Comparison of ENCODE assay signal across 14 cellular contexts in genomic region chr16:10880609-10881452, GRCh38. TPM values are rescaled to one million over a fixed set of nuclear protein-coding genes. Genes with fewer than 3 reads are reported as not detected.
DNase-seq lines count a peak whose midpoint lies in the region; TF ChIP-seq lines count a peak whose summit lies in the region.
"Had no signal": no experiment of that assay in that cellular context is flagged by ENCODE, and none has a peak within 500 bp of the region (broad histone marks: within the 10 kb centered on the region; RNA-seq: fewer than 3 reads in every experiment).

No MANE protein-coding gene starts in this region.

- H3K4me3 Mint-ChIP-seq in activated T-helper 1 cell treated with anti-CD3 and anti-CD28 coated beads, Interleukin-12 subunit alpha, Interleukin-12 subunit beta, Interleukin-2, Interleukin-4 antibody, amounts not matched to agents 30 ng/mL and 10 ng/mL and 1 ng/mL, durations not matched to agents 14 hours and 24 hours and 36 hours, result peak overlapping the region; percentile 60
- H3K4me3 Mint-ChIP-seq in Caco-2 (ENCODE audit: unreplicated experiment), result no peak overlapping the region
- H3K4me3 Mint-ChIP-seq: neural crest cell had no signal

- H3K27me3 ChIP-seq in GM06990 (replicated peaks; ENCODE audit: control insufficient read depth, insufficient read depth, low read length) (no peaks in the 10 kb centered on the region), sigmoid colon (peaks cover 3 to 53% (median 7%) of the 10 kb centered on the region in 3 donors), Caco-2 (replicated peaks; ENCODE audit: control insufficient read depth, insufficient read depth, low read length) (no peaks in the 10 kb centered on the region)
- H3K27me3 ChIP-seq: right lobe of liver had no signal

- in situ Hi-C loops in KBM-7 (cut with MboI; ENCODE audit: low pct_unique_long_range_greater_than_20kb, low sequenced_read_pairs), result no loop called here

- H3K27me3 Mint-ChIP-seq in activated T-helper 1 cell treated with anti-CD3 and anti-CD28 coated beads, Interleukin-12 subunit alpha, Interleukin-12 subunit beta, Interleukin-2, Interleukin-4 antibody, amounts not matched to agents 30 ng/mL and 10 ng/mL and 1 ng/mL, durations not matched to agents 14 hours and 24 hours and 36 hours (ENCODE audit: insufficient read depth), result peaks cover 16% of the 10 kb centered on the region
- peaks cover 12% of the 10 kb centered on the region for H3K27me3 Mint-ChIP-seq in Caco-2 (ENCODE audit: insufficient read depth, unreplicated experiment)

- no TSS peak for BruUV-seq in Caco-2 (replicated peaks; lab: Mats Ljungman, UMichigan)

- peak overlapping the region; percentile 19 for H3K27ac Mint-ChIP-seq in activated T-helper 1 cell treated with anti-CD3 and anti-CD28 coated beads, Interleukin-12 subunit alpha, Interleukin-12 subunit beta, Interleukin-2, Interleukin-4 antibody, amounts not matched to agents 30 ng/mL and 10 ng/mL and 1 ng/mL, durations not matched to agents 14 hours and 24 hours and 36 hours
- H3K27ac Mint-ChIP-seq in Caco-2 (ENCODE audit: unreplicated experiment), result no peak overlapping the region

- H3K36me3 ChIP-seq in GM06990 (ENCODE audit: control insufficient read depth, insufficient read depth, low read length) (peaks cover 6% of the 10 kb centered on the region), sigmoid colon (no peaks in the 10 kb centered on the region), Caco-2 (ENCODE audit: control insufficient read depth, insufficient read depth, low read length) (no peaks in the 10 kb centered on the region)
- H3K36me3 ChIP-seq: right lobe of liver had no signal

- no peak for TF ChIP-seq CTCF in GM06990 (IDR thresholded peaks at IDR 0.05; ENCODE audit: insufficient read depth, low read length, poor library complexity, severe bottlenecking)
- no peak for TF ChIP-seq CTCF in sigmoid colon (IDR thresholded peaks at IDR 0.05)
- no peak for TF ChIP-seq CTCF in Caco-2 (IDR thresholded peaks at IDR 0.05; ENCODE audit: insufficient read depth in 1 of 2, low read depth in 1 of 2, low read length in 1 of 2, severe bottlenecking in 1 of 2, unreplicated experiment in 1 of 2)

- no peak for TF ChIP-seq EP300 in sigmoid colon (IDR thresholded peaks at IDR 0.05)

- CTCF ChIA-PET in Caco-2 (lab: Charles Lee), result no interaction called here

- WGBS in sigmoid colon, 2 donors, result 75 to 87% methylated on average over 10 of the region's 10 CpGs

- H3K27ac ChIP-seq in sigmoid colon, result peak overlapping the region in 2 of 4 donors; percentile 54 to 55

- H3K4me1 ChIP-seq in sigmoid colon, result peaks cover 0 to 15% (median 10%) of the 10 kb centered on the region in 4 donors
- H3K4me1 ChIP-seq in Caco-2, result peaks cover 17% of the 10 kb centered on the region

- H3K4me1 Mint-ChIP-seq in activated T-helper 1 cell treated with anti-CD3 and anti-CD28 coated beads, Interleukin-12 subunit alpha, Interleukin-12 subunit beta, Interleukin-2, Interleukin-4 antibody, amounts not matched to agents 30 ng/mL and 10 ng/mL and 1 ng/mL, durations not matched to agents 14 hours and 24 hours and 36 hours (ENCODE audit: low read depth), result peaks cover 67% of the 10 kb centered on the region
- peaks cover 8% of the 10 kb centered on the region for H3K4me1 Mint-ChIP-seq in Caco-2 (ENCODE audit: low read depth, unreplicated experiment)
- H3K4me1 Mint-ChIP-seq: neural crest cell had no signal

- intact Hi-C loops in activated T-helper 1 cell treated with anti-CD3 and anti-CD28 coated beads, Interleukin-12 subunit alpha, Interleukin-12 subunit beta, Interleukin-2, Interleukin-4 antibody, amounts not matched to agents 30 ng/mL and 10 ng/mL and 1 ng/mL, durations not matched to agents 14 hours and 24 hours and 36 hours (cut with micrococcal nuclease), result loop anchor here (2.0 kb wide), 1 partner anchor 136 kb away; no protein-coding TSS in a partner anchor
- intact Hi-C loops in sigmoid colon (cut with DNase I) (no loop called here), Caco-2 (cut with micrococcal nuclease; ENCODE audit: unreplicated experiment) (no loop called here)

- DNase-seq in GM06990 (ENCODE audit: extremely low read depth, insufficient read length), result no peak
- DNase-seq in KBM-7, result peak; percentile 39
- DNase-seq in activated T-helper 1 cell treated with anti-CD3 and anti-CD28 coated beads, Interleukin-12 subunit alpha, Interleukin-12 subunit beta, Interleukin-2, Interleukin-4 antibody, amounts not matched to agents 30 ng/mL and 10 ng/mL and 1 ng/mL, durations not matched to agents 14 hours and 24 hours and 36 hours (ENCODE audit: low spot score), result no peak
- peak; percentile 27 for DNase-seq in sigmoid colon
- DNase-seq in NCI-H146 treated with DMSO at 0.1 percent for 48 hours (lab: John Stamatoyannopoulos, UW; ENCODE audit: unreplicated experiment), result no peak
- no peak for DNase-seq in Caco-2
- DNase-seq in activated CD4-positive, CD25-positive, alpha-beta regulatory T cell (lab: John Stamatoyannopoulos, UW), result no peak
- no peak for DNase-seq in NCI-H82 treated with DMSO at 0.1 percent for 48 hours (lab: John Stamatoyannopoulos, UW; ENCODE audit: unreplicated experiment)
- DNase-seq: erythroblast, NCI-H446, T1000 had no signal

- no peak for TF ChIP-seq POLR2A in sigmoid colon (IDR thresholded peaks at IDR 0.05)

- H3K9me3 ChIP-seq in sigmoid colon (no peaks in the 10 kb centered on the region), Caco-2 (no peaks in the 10 kb centered on the region)
- H3K9me3 ChIP-seq: right lobe of liver had no signal

- no peaks in the 10 kb centered on the region for H3K9me3 Mint-ChIP-seq in activated T-helper 1 cell treated with anti-CD3 and anti-CD28 coated beads, Interleukin-12 subunit alpha, Interleukin-12 subunit beta, Interleukin-2, Interleukin-4 antibody, amounts not matched to agents 30 ng/mL and 10 ng/mL and 1 ng/mL, durations not matched to agents 14 hours and 24 hours and 36 hours
- H3K9me3 Mint-ChIP-seq in Caco-2 (ENCODE audit: unreplicated experiment), result no peaks in the 10 kb centered on the region
- H3K9me3 Mint-ChIP-seq: neural crest cell had no signal

- peaks cover 8% of the 10 kb centered on the region for H3K36me3 Mint-ChIP-seq in activated T-helper 1 cell treated with anti-CD3 and anti-CD28 coated beads, Interleukin-12 subunit alpha, Interleukin-12 subunit beta, Interleukin-2, Interleukin-4 antibody, amounts not matched to agents 30 ng/mL and 10 ng/mL and 1 ng/mL, durations not matched to agents 14 hours and 24 hours and 36 hours (ENCODE audit: low read depth)
- H3K36me3 Mint-ChIP-seq in Caco-2 (ENCODE audit: insufficient read depth, unreplicated experiment), result no peaks in the 10 kb centered on the region

- H3K4me3 ChIP-seq in GM06990 (replicated peaks; ENCODE audit: low read depth, low read length), result peak overlapping the region; percentile 86
- no peak overlapping the region for H3K4me3 ChIP-seq in sigmoid colon
- no peak overlapping the region for H3K4me3 ChIP-seq in Caco-2 (ENCODE audit: low read depth, low read length)

- POLR2A ChIA-PET in Caco-2 (lab: Charles Lee), result no interaction called here

RNA-seq across cellular contexts. Expression of gene CIITA, which starts 3.8 kb away (rescaled TPM):
- 12.0 and 13.0 TPM in 2 replicates for total RNA-seq in activated T-helper 1 cell treated with anti-CD3 and anti-CD28 coated beads, Interleukin-12 subunit alpha, Interleukin-12 subunit beta, Interleukin-2, Interleukin-4 antibody, amounts not matched to agents 30 ng/mL and 10 ng/mL and 1 ng/mL, durations not matched to agents 14 hours and 24 hours and 36 hours
- total RNA-seq in sigmoid colon (10 to 100 TPM in 2 of 4 donors, 1 to 10 TPM in 2; 4.9 to 13.6 (median 11.5) TPM), Caco-2 (2022) (0.27 and 0.37 TPM in 2 replicates)
- polyA plus RNA-seq in sigmoid colon, result 10 to 100 TPM in 1 of 3 donors, 1 to 10 TPM in 2; 1.2 to 53.9 (median 2.4) TPM
- total RNA-seq: chondrocyte, neural crest cell had no signal

Comparison
In these comparisons a context has a peak if more than half of its experiments do, and no peak if none do; other contexts are left out.
1. DNase-seq: peak in KBM-7 (single experiment) and sigmoid colon (single experiment); none in GM06990 (single experiment), activated T-helper 1 cell treated with anti-CD3 and anti-CD28 coated beads, Interleukin-12 subunit alpha, Interleukin-12 subunit beta, Interleukin-2, Interleukin-4 antibody, amounts not matched to agents 30 ng/mL and 10 ng/mL and 1 ng/mL, durations not matched to agents 14 hours and 24 hours and 36 hours (single experiment), NCI-H146 treated with DMSO at 0.1 percent for 48 hours (single experiment), Caco-2 (0 of 2), activated CD4-positive, CD25-positive, alpha-beta regulatory T cell (0 of 4) and NCI-H82 treated with DMSO at 0.1 percent for 48 hours (single experiment).